In the genomic region with DNA sequence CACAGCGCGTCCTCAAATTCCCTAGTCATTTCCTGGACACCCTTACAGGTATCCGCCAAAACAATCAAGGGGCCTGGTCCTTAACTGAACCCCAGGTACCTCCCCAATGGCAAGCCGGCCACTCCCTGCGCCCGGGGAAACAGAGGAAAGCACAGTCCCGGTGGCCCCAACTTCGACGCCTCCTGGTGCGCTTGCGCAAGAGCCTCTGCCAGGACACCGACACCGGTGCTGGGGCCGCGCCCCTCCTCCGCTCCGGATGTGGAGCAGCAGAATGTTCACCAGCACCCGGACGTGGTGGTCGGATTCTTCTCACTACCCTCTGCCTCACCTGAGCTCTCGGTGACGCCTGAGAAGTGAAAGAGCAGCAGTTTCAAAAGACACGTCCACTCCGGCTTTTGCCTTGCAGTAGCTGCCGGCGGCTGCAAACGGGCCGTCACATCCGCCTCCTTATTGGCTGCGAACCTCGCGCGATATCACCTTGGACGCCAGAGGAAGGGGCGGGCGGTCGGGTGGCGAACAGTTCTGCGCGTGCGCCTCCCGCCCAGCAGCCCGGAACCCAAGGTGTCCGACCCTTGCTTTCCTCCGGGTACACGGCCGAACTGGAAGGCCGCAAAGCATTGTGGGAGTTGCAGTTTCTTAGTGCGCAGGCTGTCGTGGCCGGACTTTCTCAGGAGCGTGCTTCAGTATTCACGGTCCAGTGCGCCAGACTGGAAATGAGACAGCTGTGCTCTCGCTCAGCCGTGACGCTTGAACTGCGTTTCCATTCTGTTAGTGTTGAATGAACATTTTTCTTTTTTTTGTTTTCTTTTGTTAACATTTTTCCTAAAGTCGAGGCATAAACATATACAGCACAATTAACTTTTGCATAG, we compare ENCODE assay signal across 8 cellular contexts. TPM values are rescaled to one million over a fixed set of nuclear protein-coding genes. Genes with fewer than 3 reads are reported as not detected.
DNase-seq lines count a peak whose midpoint lies in the region; ATAC-seq and TF ChIP-seq lines count a peak whose summit lies in the region.

TSS of gene TXNDC9 (minus strand) at position 423 of the 869 bp plus-strand sequence. CDS start 3,123 bp downstream, outside the sequence.

- H3K4me3 ChIP-seq in BLaER1 (peak within 1 kb of the TSS; percentile 93), coronary artery (peak within 1 kb of the TSS; percentile 87)

- no peaks in the 10 kb centered on the region for H3K27me3 ChIP-seq in BLaER1

- peak; percentile 88 for ATAC-seq in GM19324 (IDR thresholded peaks at IDR 0.05; ENCODE audit: low FRiP score, unreplicated experiment)
- ATAC-seq in HG03460 (IDR thresholded peaks at IDR 0.05; ENCODE audit: unreplicated experiment) = peak; percentile 66
- peak; percentile 86 for ATAC-seq in left colon

- peak within 1 kb of the TSS; percentile 93 for H3K9ac ChIP-seq in BLaER1

- no peak for TF ChIP-seq CTCF in coronary artery (IDR thresholded peaks at IDR 0.05)

- peaks cover 39% of the 10 kb centered on the region for H3K4me1 ChIP-seq in BLaER1

- peak within 1 kb of the TSS; percentile 88 for H3K4me2 ChIP-seq in BLaER1

- H4K20me1 ChIP-seq in BLaER1 = peaks cover 85% of the 10 kb centered on the region

- DNase-seq in NCI-H524 treated with DMSO at 0.1 percent for 48 hours (lab: John Stamatoyannopoulos, UW) = peak; percentile 96
- DNase-seq in activated CD4-positive, alpha-beta T cell treated with anti-CD3 and anti-CD28 coated beads for 4 hours = peak; percentile 97 to 98
- DNase-seq in coronary artery (ENCODE audit: low spot score) = peak; percentile 99
- peak; percentile 98 to 99 for DNase-seq in left colon
- DNase-seq in stimulated activated CD4-positive, alpha-beta T cell treated with anti-CD3 and anti-CD28 coated beads, Interleukin-1b, Interleukin-23, amount 100 ng/mL, for 48 hours = peak; percentile 99

- H3K27ac ChIP-seq in BLaER1 (peak within 1 kb of the TSS; percentile 92), coronary artery (peak within 1 kb of the TSS; percentile 85 to 88)

- intact Hi-C loops in left colon (cut with DNase I, micrococcal nuclease) = loop anchor here in 1 of 2 donors (5.0 kb wide), 1 partner anchor 151 kb away; no protein-coding TSS in a partner anchor

- H3K9me3 ChIP-seq in BLaER1 = no peaks in the 10 kb centered on the region

- peaks cover 23% of the 10 kb centered on the region for H3K36me3 ChIP-seq in BLaER1

RNA-seq across cellular contexts. Expression of gene TXNDC9, which starts in this region (rescaled TPM):
- 10 to 100 TPM; 27.9 to 29.4 TPM for total RNA-seq in left colon

Comparison
In these comparisons a context has a peak if more than half of its experiments do, and no peak if none do; other contexts are left out.
1. Peak in every context shown above with its lines: DNase-seq, ATAC-seq, H3K4me3 ChIP-seq and H3K27ac ChIP-seq.